Comparison of ENCODE assay signal across 26 cellular contexts in the genomic region with DNA sequence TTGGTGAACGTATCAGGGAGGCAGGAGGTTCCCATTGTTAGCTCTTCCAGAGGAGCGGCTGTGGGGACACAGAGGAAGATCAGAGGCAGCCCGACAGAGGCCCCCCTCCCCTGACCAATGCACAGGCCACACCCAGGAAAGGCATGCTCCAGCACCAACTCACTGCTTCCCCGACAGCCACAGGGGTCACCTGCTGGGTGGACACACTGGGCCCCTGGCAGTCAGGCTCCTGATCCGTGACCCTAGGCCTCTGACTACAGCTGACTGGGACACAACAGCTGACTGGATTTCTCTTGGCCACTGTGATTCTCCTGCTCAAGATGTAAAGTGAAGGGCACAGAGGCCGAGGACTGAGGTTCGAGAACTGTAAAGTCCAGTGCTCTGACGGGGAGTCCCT.
DNase-seq lines count a peak whose midpoint lies in the region; ATAC-seq lines count a peak whose summit lies in the region.
"Had no signal": no experiment of that assay in that cellular context is flagged by ENCODE, and none has a peak within 500 bp of the region (broad histone marks: within the 10 kb centered on the region; RNA-seq: fewer than 3 reads in every experiment).

No MANE protein-coding gene starts in this region.

- WGBS in neuronal stem cell (ENCODE audit: extremely low coverage in 2 of 2, insufficient read length in 2 of 2, insufficient replicate concordance in 1 of 2), 2 donors: no CpG with 5 or more reads among the region's 8 CpGs

- no peak overlapping the region for H3K4me2 ChIP-seq in neuronal stem cell (ENCODE audit: insufficient read depth, low read length, poor library complexity, severe bottlenecking)

- no peak overlapping the region for H4K91ac ChIP-seq in neuronal stem cell (ENCODE audit: low read depth, low read length, poor library complexity)

- H2BK12ac ChIP-seq in neuronal stem cell (ENCODE audit: low read length): no peak overlapping the region

- peaks cover 16 to 76% (median 17%) of the 10 kb centered on the region in 3 donors for H3K36me3 Mint-ChIP-seq in CD8-positive, alpha-beta memory T cell
- peaks cover 59% of the 10 kb centered on the region for H3K36me3 Mint-ChIP-seq in T-cell

- H3K9ac ChIP-seq in neuronal stem cell (ENCODE audit: low read depth, low read length, poor library complexity): peak overlapping the region; percentile 50

- no peak overlapping the region for H4K8ac ChIP-seq in neuronal stem cell (ENCODE audit: low read depth, low read length)

- H3K4me3 ChIP-seq in CD8-positive, alpha-beta memory T cell (ENCODE audit: low read length): no peak overlapping the region
- H3K4me3 ChIP-seq in effector memory CD4-positive, alpha-beta T cell (ENCODE audit: insufficient read depth, low read depth, low read length, poor library complexity, severe bottlenecking): no peak overlapping the region
- H3K4me3 ChIP-seq in neuronal stem cell (ENCODE audit: low read length in 2 of 2): no peak overlapping the region
- H3K4me3 ChIP-seq: prostate gland, thyroid gland had no signal

- DNase-seq in CD8-positive, alpha-beta memory T cell: no peak
- no peak for DNase-seq in T-cell
- no peak for DNase-seq in effector memory CD4-positive, alpha-beta T cell
- no peak for DNase-seq in neuronal stem cell (ENCODE audit: low spot score)
- DNase-seq in putamen (ENCODE audit: low spot score): no peak
- DNase-seq in superior temporal gyrus (ENCODE audit: extremely low spot score): no peak
- DNase-seq: activated CD4-positive, CD25-positive, alpha-beta regulatory T cell treated with anti-CD3 and anti-CD28 coated beads, Interleukin-2, amount 50 U/mL, for 72 hours; activated CD8-positive, alpha-beta memory T cell treated with anti-CD3 and anti-CD28 coated beads, Interleukin-2, amount 10 ng/mL, durations not matched to agents 7 days and 5 days; activated effector memory CD4-positive, alpha-beta T cell treated with Interleukin-2 at 50 U/mL for 16 hours; amygdala; dermis blood vessel endothelial cell; DMS79 treated with DMSO at 0.1 percent for 48 hours; head of caudate nucleus; Kasumi-1; NCI-H1092; NCI-H1930; NCI-H226; NCI-H774; stimulated activated CD4-positive, alpha-beta T cell treated with anti-CD3 and anti-CD28 coated beads, Interleukin-2, amount 100 ng/mL, for 24 hours; stimulated activated naive B cell treated with anti-CD40 and anti-IgM and Interleukin-4, amounts not matched to agents 10 μg/mL and 1 μg/mL and 100 μg/mL, for 72 hours; SW 1271; thyroid gland had no signal

- no peak overlapping the region for H3K14ac ChIP-seq in neuronal stem cell (ENCODE audit: low read length)

- POLR2A ChIA-PET in CD8-positive, alpha-beta memory T cell (lab: Charles Lee): interaction anchor here (1.4 kb wide), 1 partner anchor 84 kb away, joined by 4 read pairs; a partner anchor contains a TSS
- POLR2A ChIA-PET in T-cell (lab: Charles Lee): interaction anchor here (0.6 to 1.7 kb wide), 2 partner anchors 15 to 1129 kb away, joined by 5 to 11 read pairs; no protein-coding TSS in a partner anchor

- H3K4me1 ChIP-seq in CD8-positive, alpha-beta memory T cell (ENCODE audit: insufficient read depth, low read length): peaks cover 56% of the 10 kb centered on the region
- H3K4me1 ChIP-seq in effector memory CD4-positive, alpha-beta T cell (ENCODE audit: control insufficient read depth, insufficient read depth, low read length, poor library complexity, severe bottlenecking): peaks cover 35% of the 10 kb centered on the region
- no peaks in the 10 kb centered on the region for H3K4me1 ChIP-seq in neuronal stem cell (ENCODE audit: control insufficient read depth in 2 of 2, insufficient read depth in 1 of 2, low read depth in 1 of 2, low read length in 2 of 2)
- H3K4me1 ChIP-seq: prostate gland had no signal

- H3K27me3 ChIP-seq in CD8-positive, alpha-beta memory T cell (ENCODE audit: insufficient read depth, low read length, poor library complexity, severe bottlenecking): no peaks in the 10 kb centered on the region
- H3K27me3 ChIP-seq in effector memory CD4-positive, alpha-beta T cell (replicated peaks; ENCODE audit: control insufficient read depth, insufficient read depth, low read length, poor library complexity, severe bottlenecking): no peaks in the 10 kb centered on the region
- H3K27me3 ChIP-seq in neuronal stem cell (ENCODE audit: control insufficient read depth in 3 of 3, insufficient read depth in 3 of 3, low read depth in 1 of 3, low read length in 3 of 3): no peaks in the 10 kb centered on the region
- H3K27me3 ChIP-seq: thyroid gland had no signal

- no peak overlapping the region for H2BK5ac ChIP-seq in neuronal stem cell (ENCODE audit: low read length)

- no peak overlapping the region for H2BK15ac ChIP-seq in neuronal stem cell (ENCODE audit: low read length)

- H3K18ac ChIP-seq in neuronal stem cell (ENCODE audit: low read length): no peak overlapping the region

- peak overlapping the region; percentile 72 to 95 (median 85) for H3K4me3 Mint-ChIP-seq in CD8-positive, alpha-beta memory T cell
- peak overlapping the region in 1 of 3 donors; percentile 41 for H3K4me3 Mint-ChIP-seq in T-cell
- H3K4me3 Mint-ChIP-seq: activated CD8-positive, alpha-beta memory T cell treated with anti-CD3 and anti-CD28 coated beads, Interleukin-2, amount 10 ng/mL, durations not matched to agents 7 days and 5 days; mesothelial cell of epicardium; neural crest cell; stimulated activated naive B cell treated with anti-CD40 and anti-IgM and Interleukin-4, amounts not matched to agents 10 μg/mL and 1 μg/mL and 100 μg/mL, for 72 hours had no signal

- CTCF ChIA-PET in CD8-positive, alpha-beta memory T cell (lab: Charles Lee): interaction anchor here (1.3 to 1.6 kb wide), 2 partner anchors 63 to 228 kb away, joined by 3 to 4 read pairs; a partner anchor contains a TSS
- CTCF ChIA-PET in T-cell (lab: Charles Lee): no interaction called here

- no peaks in the 10 kb centered on the region for H3K9me3 Mint-ChIP-seq in CD8-positive, alpha-beta memory T cell
- H3K9me3 Mint-ChIP-seq in T-cell: no peaks in the 10 kb centered on the region
- H3K9me3 Mint-ChIP-seq: neural crest cell; stimulated activated naive B cell treated with anti-CD40 and anti-IgM and Interleukin-4, amounts not matched to agents 10 μg/mL and 1 μg/mL and 100 μg/mL, for 72 hours had no signal

- no peak overlapping the region for H2AK5ac ChIP-seq in neuronal stem cell (ENCODE audit: low read depth, low read length)

- no peak overlapping the region for H2BK120ac ChIP-seq in neuronal stem cell (ENCODE audit: low read depth, low read length)

- peaks cover 0 to 4% of the 10 kb centered on the region in 2 donors for H3K27me3 Mint-ChIP-seq in CD8-positive, alpha-beta memory T cell
- H3K27me3 Mint-ChIP-seq in T-cell: no peaks in the 10 kb centered on the region
- H3K27me3 Mint-ChIP-seq: activated CD8-positive, alpha-beta memory T cell treated with anti-CD3 and anti-CD28 coated beads, Interleukin-2, amount 10 ng/mL, durations not matched to agents 7 days and 5 days; stimulated activated naive B cell treated with anti-CD40 and anti-IgM and Interleukin-4, amounts not matched to agents 10 μg/mL and 1 μg/mL and 100 μg/mL, for 72 hours had no signal

- no peak for ATAC-seq in T-cell (replicated peaks in 1 of 4)
- ATAC-seq in esophagus mucosa: no peak
- ATAC-seq: activated CD8-positive, alpha-beta memory T cell treated with anti-CD3 and anti-CD28 coated beads, Interleukin-2, amount 10 ng/mL, durations not matched to agents 7 days and 5 days; stimulated activated naive B cell treated with anti-CD40 and anti-IgM and Interleukin-4, amounts not matched to agents 10 μg/mL and 1 μg/mL and 100 μg/mL, for 72 hours had no signal

- peaks cover 32% of the 10 kb centered on the region for H3K36me3 ChIP-seq in CD8-positive, alpha-beta memory T cell (ENCODE audit: insufficient read depth, low read length)
- peaks cover 54% of the 10 kb centered on the region for H3K36me3 ChIP-seq in effector memory CD4-positive, alpha-beta T cell (ENCODE audit: control insufficient read depth, insufficient read depth, low read length)
- peaks cover 70 to 100% of the 10 kb centered on the region in 2 donors for H3K36me3 ChIP-seq in neuronal stem cell (replicated peaks in 1 of 2; ENCODE audit: control insufficient read depth in 2 of 2, insufficient read depth in 2 of 2, low read length in 2 of 2)

- peak overlapping the region; percentile 35 for H3K23ac ChIP-seq in neuronal stem cell (ENCODE audit: low read depth, low read length, poor library complexity)

- no peaks in the 10 kb centered on the region for H3K9me3 ChIP-seq in CD8-positive, alpha-beta memory T cell (ENCODE audit: low read length)
- H3K9me3 ChIP-seq in effector memory CD4-positive, alpha-beta T cell (ENCODE audit: control insufficient read depth, low read length): no peaks in the 10 kb centered on the region
- no peaks in the 10 kb centered on the region for H3K9me3 ChIP-seq in neuronal stem cell (replicated peaks in 1 of 2; ENCODE audit: control insufficient read depth in 2 of 2, insufficient read depth in 1 of 2, low read depth in 1 of 2, low read length in 2 of 2)
- H3K9me3 ChIP-seq: prostate gland, thyroid gland had no signal

- H3K4me1 Mint-ChIP-seq in CD8-positive, alpha-beta memory T cell: peaks cover 38 to 64% (median 42%) of the 10 kb centered on the region in 3 donors
- peaks cover 15 to 53% (median 45%) of the 10 kb centered on the region in 3 donors for H3K4me1 Mint-ChIP-seq in T-cell
- H3K4me1 Mint-ChIP-seq: mesothelial cell of epicardium; neural crest cell; stimulated activated naive B cell treated with anti-CD40 and anti-IgM and Interleukin-4, amounts not matched to agents 10 μg/mL and 1 μg/mL and 100 μg/mL, for 72 hours had no signal

- no peak overlapping the region for H3K4ac ChIP-seq in neuronal stem cell (ENCODE audit: low read length)

- no peaks in the 10 kb centered on the region for H3K79me1 ChIP-seq in neuronal stem cell (ENCODE audit: low read depth, low read length)

- H3K27ac Mint-ChIP-seq in CD8-positive, alpha-beta memory T cell: peak overlapping the region; percentile 81 to 100 (median 98)
- peak overlapping the region; percentile 81 to 87 for H3K27ac Mint-ChIP-seq in T-cell
- H3K27ac Mint-ChIP-seq: mesothelial cell of epicardium; stimulated activated naive B cell treated with anti-CD40 and anti-IgM and Interleukin-4, amounts not matched to agents 10 μg/mL and 1 μg/mL and 100 μg/mL, for 72 hours had no signal

- no peak overlapping the region for H3K27ac ChIP-seq in CD8-positive, alpha-beta memory T cell (ENCODE audit: low read depth, low read length)
- peak overlapping the region; percentile 1 for H3K27ac ChIP-seq in effector memory CD4-positive, alpha-beta T cell (ENCODE audit: insufficient read depth, low read length, poor library complexity, severe bottlenecking)
- no peak overlapping the region for H3K27ac ChIP-seq in neuronal stem cell (replicated peaks; ENCODE audit: low read length)
- H3K27ac ChIP-seq: prostate gland, thyroid gland had no signal

- no peak overlapping the region for H2AFZ ChIP-seq in neuronal stem cell (ENCODE audit: low read length)
